11 cellular contexts compared by ENCODE assay signal in the genomic region with DNA sequence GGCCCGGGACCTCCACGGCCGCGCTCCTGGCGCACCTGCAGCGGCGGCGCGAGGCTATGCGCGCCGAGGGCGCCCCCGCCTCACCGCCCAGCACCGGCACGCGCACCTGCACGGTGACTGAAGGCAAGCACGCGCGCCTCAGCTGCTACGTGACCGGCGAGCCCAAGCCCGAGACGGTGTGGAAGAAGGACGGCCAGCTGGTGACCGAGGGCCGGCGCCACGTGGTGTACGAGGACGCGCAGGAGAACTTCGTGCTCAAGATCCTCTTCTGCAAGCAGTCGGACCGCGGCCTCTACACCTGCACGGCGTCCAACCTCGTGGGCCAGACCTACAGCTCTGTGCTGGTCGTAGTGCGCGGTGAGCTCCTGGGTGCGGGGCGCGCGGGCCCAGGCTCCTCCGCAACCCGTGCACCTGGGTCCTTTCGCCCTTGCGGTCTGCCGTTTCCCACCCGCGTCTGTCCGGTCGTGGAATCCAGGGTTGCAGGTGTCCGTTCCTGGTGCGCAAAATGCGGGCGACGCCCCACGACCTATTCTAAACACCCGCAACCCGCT. TPM values are rescaled to one million over a fixed set of nuclear protein-coding genes. Genes with fewer than 3 reads are reported as not detected.
A peak's percentile ranks its signal among the peaks of the same experiment; 100 is the strongest.
DNase-seq lines count a peak whose midpoint lies in the region; ATAC-seq, FAIRE-seq and TF ChIP-seq lines count a peak whose summit lies in the region.
"Had no signal": no experiment of that assay in that cellular context is flagged by ENCODE, and none has a peak within 500 bp of the region (broad histone marks: within the 10 kb centered on the region; RNA-seq: fewer than 3 reads in every experiment).

No MANE protein-coding gene starts in this region.

- no peak for ATAC-seq in activated T-cell treated with anti-CD3 and anti-CD28 coated beads, Interleukin-2, amount 50 U/mL, for 72 hours (replicated peaks in 1 of 2)
- ATAC-seq in GM12878, result no peak
- ATAC-seq in lower lobe of right lung, result no peak
- no peak for ATAC-seq in GM18505 (IDR thresholded peaks at IDR 0.05; ENCODE audit: unreplicated experiment)

- H3K4me2 ChIP-seq in GM12878 (ENCODE audit: control insufficient read depth, insufficient read depth), result 0 out of 2 replicates have a peak overlapping the region, but pooled peaks have one; percentile 25

- TF ChIP-seq CTCF in GM12878 (IDR thresholded peaks at IDR 0.05 in 2 of 3, conservative IDR thresholded peaks at IDR 0.05 in 1 of 3; ENCODE audit: control insufficient read depth in 2 of 3, extremely low read depth in 1 of 3, insufficient read depth in 1 of 3, low read depth in 3 of 3, low read length in 3 of 3) (no peak), lower lobe of right lung (IDR thresholded peaks at IDR 0.05) (no peak)

- no peaks in the 10 kb centered on the region for H3K36me3 Mint-ChIP-seq in activated T-cell treated with anti-CD3 and anti-CD28 coated beads, Interleukin-2, amount 50 U/mL, for 72 hours (ENCODE audit: insufficient read depth in 2 of 2)
- H3K36me3 Mint-ChIP-seq: activated naive CD4-positive, alpha-beta T cell treated with anti-CD3 and anti-CD28 coated beads, Interleukin-2, amount 50 U/mL, for 24 hours had no signal

- CTCF ChIA-PET in GM12878 (lab: Yijun Ruan, JAX), result interaction anchor here (0.8 kb wide), 1 partner anchor 40 kb away, joined by 3 read pairs; no protein-coding TSS in a partner anchor

- H3K27ac ChIP-seq in GM12878 (ENCODE audit: control insufficient read depth, insufficient read depth) (no peak overlapping the region), lower lobe of right lung (no peak overlapping the region), thymus (ENCODE audit: low read depth) (no peak overlapping the region)

- SMC1A ChIA-PET in GM12878 (lab: Charles Lee; ENCODE audit: uncharacterized antibody, unreplicated experiment), result no interaction called here

- H3K9me3 Mint-ChIP-seq in activated T-cell treated with anti-CD3 and anti-CD28 coated beads, Interleukin-2, amount 50 U/mL, for 72 hours, result no peaks in the 10 kb centered on the region
- H3K9me3 Mint-ChIP-seq: activated naive CD4-positive, alpha-beta T cell treated with anti-CD3 and anti-CD28 coated beads, Interleukin-2, amount 50 U/mL, for 24 hours; neural crest cell had no signal

- no peak for TF ChIP-seq POLR2A in GM12878 (IDR thresholded peaks at IDR 0.05; ENCODE audit: low read depth, low read length)
- no peak for TF ChIP-seq POLR2A in GM18505 (IDR thresholded peaks at IDR 0.05; ENCODE audit: borderline replicate concordance, extremely low read depth, insufficient read depth, insufficient read length)

- in situ Hi-C loops in GM12878 (cut with MboI), result no loop called here

- H3K27me3 Mint-ChIP-seq in activated T-cell treated with anti-CD3 and anti-CD28 coated beads, Interleukin-2, amount 50 U/mL, for 72 hours (ENCODE audit: low read depth), result no peaks in the 10 kb centered on the region
- H3K27me3 Mint-ChIP-seq: activated naive CD4-positive, alpha-beta T cell treated with anti-CD3 and anti-CD28 coated beads, Interleukin-2, amount 50 U/mL, for 24 hours had no signal

- no peaks in the 10 kb centered on the region; the same call in 2 of the 3 replicates for H3K9me3 ChIP-seq in GM12878 (replicated peaks; ENCODE audit: control insufficient read depth, insufficient read depth, low read length)
- H3K9me3 ChIP-seq in lower lobe of right lung, result no peaks in the 10 kb centered on the region
- no peaks in the 10 kb centered on the region for H3K9me3 ChIP-seq in thymus (ENCODE audit: control insufficient read depth)
- H3K9me3 ChIP-seq: BE2C had no signal

- no TSS peak for BruUV-seq in GM12878 (replicated peaks; lab: Mats Ljungman, UMichigan)

- H4K20me1 ChIP-seq in GM12878 (ENCODE audit: control insufficient read depth, insufficient read depth), result no peaks in the 10 kb centered on the region

- H3K27me3 ChIP-seq in GM12878 (replicated peaks in 1 of 2; ENCODE audit: control insufficient read depth in 2 of 2, insufficient read depth in 2 of 2, low read length in 1 of 2) (no peaks in the 10 kb centered on the region), lower lobe of right lung (ENCODE audit: low read depth) (peaks cover 13% of the 10 kb centered on the region), thymus (ENCODE audit: control insufficient read depth, insufficient read depth) (no peaks in the 10 kb centered on the region)
- H3K27me3 ChIP-seq: BE2C had no signal

- no peak overlapping the region for H2AFZ ChIP-seq in GM12878 (ENCODE audit: control insufficient read depth, low read depth, low read length)

- H3K4me1 Mint-ChIP-seq in activated T-cell treated with anti-CD3 and anti-CD28 coated beads, Interleukin-2, amount 50 U/mL, for 72 hours (ENCODE audit: low read depth), result no peaks in the 10 kb centered on the region

- no peak overlapping the region for H3K9ac ChIP-seq in GM12878 (ENCODE audit: control insufficient read depth, insufficient read depth, low read length)

- TF ChIP-seq RAD21 in GM12878 (IDR thresholded peaks at IDR 0.05; ENCODE audit: insufficient read depth, low read depth, low read length), result no peak

- no peaks in the 10 kb centered on the region for H3K79me2 ChIP-seq in GM12878 (ENCODE audit: control insufficient read depth, insufficient read depth, low read length)

- TF ChIP-seq EP300 in GM12878 (IDR thresholded peaks at IDR 0.05; ENCODE audit: borderline replicate concordance in 1 of 2, control insufficient read depth in 1 of 2, low read depth in 2 of 2, low read length in 2 of 2), result no peak

- DNase-seq in activated T-cell treated with anti-CD3 and anti-CD28 coated beads, Interleukin-2, amount 50 U/mL, for 72 hours, result no peak
- DNase-seq in activated T-cell treated with anti-CD3 and anti-CD28 coated beads, Interleukin-2, amount 50 U/mL, for 48 hours, result no peak
- DNase-seq in GM12878 (ENCODE audit: low read depth, low spot score) (no peak), lower lobe of right lung (peak; percentile 51), posterior vena cava (ENCODE audit: low spot score) (no peak), hippocampal formation (lab: John Stamatoyannopoulos, UW) (no peak)

- 97% methylated on average over 42 of the region's 66 CpGs for WGBS in GM12878 (ENCODE audit: insufficient coverage, insufficient replicate concordance, low lambda C conversion rate, missing lambda C conversion rate)
- WGBS in thymus, result 41% methylated on average over 66 of the region's 66 CpGs

- H3K4me3 ChIP-seq in GM12878 (no peak overlapping the region), lower lobe of right lung (peak overlapping the region; percentile 67), thymus (ENCODE audit: low read length) (peak overlapping the region; percentile 75)

- H3K27ac Mint-ChIP-seq in activated T-cell treated with anti-CD3 and anti-CD28 coated beads, Interleukin-2, amount 50 U/mL, for 72 hours, result no peak overlapping the region
- H3K27ac Mint-ChIP-seq: activated naive CD4-positive, alpha-beta T cell treated with anti-CD3 and anti-CD28 coated beads, Interleukin-2, amount 50 U/mL, for 24 hours had no signal

- no peak for FAIRE-seq in GM12878 (lab: Jason Lieb, UNC)

- no peaks in the 10 kb centered on the region for H3K4me1 ChIP-seq in GM12878 (ENCODE audit: control insufficient read depth, insufficient read depth, low read length)
- H3K4me1 ChIP-seq in lower lobe of right lung, result peaks cover 8% of the 10 kb centered on the region
- peaks cover 9% of the 10 kb centered on the region for H3K4me1 ChIP-seq in thymus (ENCODE audit: control insufficient read depth, insufficient read depth, low read length)

- no peaks in the 10 kb centered on the region for H3K36me3 ChIP-seq in GM12878 (ENCODE audit: control insufficient read depth in 2 of 2, insufficient read depth in 2 of 2, low read length in 1 of 2)
- H3K36me3 ChIP-seq in lower lobe of right lung, result peaks cover 5% of the 10 kb centered on the region
- peaks cover 24% of the 10 kb centered on the region for H3K36me3 ChIP-seq in thymus (ENCODE audit: control insufficient read depth, insufficient read depth)
- H3K36me3 ChIP-seq: BE2C had no signal

- RAD21 ChIA-PET in GM12878 (lab: Charles Lee; ENCODE audit: unreplicated experiment), result no interaction called here

- intact Hi-C loops in GM12878 (cut with micrococcal nuclease; ENCODE audit: unreplicated experiment) (loop anchor here (5.0 to 10.0 kb wide), 2 partner anchors 72 to 305 kb away; no protein-coding TSS in a partner anchor), lower lobe of right lung (cut with DNase I) (no loop called here), posterior vena cava (cut with DNase I) (no loop called here)

- POLR2A ChIA-PET in GM12878 (lab: Charles Lee), result no interaction called here

- H3K4me3 Mint-ChIP-seq in activated T-cell treated with anti-CD3 and anti-CD28 coated beads, Interleukin-2, amount 50 U/mL, for 72 hours, result peak overlapping the region; percentile 39 to 90

RNA-seq across cellular contexts. Expression of a gene that starts 4.6 kb away (rescaled TPM):
- 10 to 100 TPM; 25.0 to 27.7 TPM for total RNA-seq in activated T-cell treated with anti-CD3 and anti-CD28 coated beads, Interleukin-2, amount 50 U/mL, for 72 hours
- 4.8 and 6.7 TPM in 2 replicates for total RNA-seq in GM12878 (2013; cell fraction: nucleolus; rRNA removed)
- 0.11 and 0.34 TPM in 2 replicates for total RNA-seq in GM12878 (2014; rRNA removed)
- 0.04 and 0.05 TPM in 2 replicates for total RNA-seq in GM12878 (2014; rRNA removed; fragmentation: Illumina TruSeq; extraction: Trizol)
- 0.11 and 0.36 TPM in 2 replicates for total RNA-seq in GM12878 (2021)
- 0.04 TPM for polyA plus RNA-seq in GM12878 (2011; ENCODE audit: low read depth)
- polyA plus RNA-seq in GM12878 (2011; rRNA removed), result 0.07 and 0.18 TPM in 2 replicates
- 0.48 and 0.49 TPM in 2 replicates for polyA plus RNA-seq in GM12878 (2011; cell fraction: cytosol; rRNA removed)
- 1.3 and 2.0 TPM in 2 replicates for polyA plus RNA-seq in GM12878 (2011; cell fraction: nucleus; rRNA removed)
- polyA plus RNA-seq in GM12878 (2012), result 0.18 and 1.00 TPM in 2 replicates
- polyA plus RNA-seq in GM12878 (2014; fragmentation: Illumina TruSeq; extraction: Trizol), result 0.03 TPM in 1 of 2 replicates, not detected in the other
- not detected for polyA plus RNA-seq in GM12878 (2014; fragmentation: Nextera tagmentation; extraction: Ambion mirVana)
- 0.01 and 0.30 TPM in 2 replicates for polyA plus RNA-seq in GM12878 (2014; rRNA removed)
- polyA plus RNA-seq in GM12878 (2016; fragmentation: Nextera tagmentation; extraction: Ambion mirVana), result under 1 TPM; 0.06 to 0.09 TPM
- polyA minus RNA-seq in GM12878 (2011; rRNA and poly(A)+ RNA removed), result 0.37 and 0.93 TPM in 2 replicates
- 0.21 and 0.27 TPM in 2 replicates for polyA minus RNA-seq in GM12878 (2011; cell fraction: cytosol; rRNA and poly(A)+ RNA removed)
- polyA minus RNA-seq in GM12878 (2011; cell fraction: nucleus; rRNA and poly(A)+ RNA removed), result 0.48 and 0.86 TPM in 2 replicates
- 35.6 TPM for total RNA-seq in lower lobe of right lung
- 75.9 TPM for polyA plus RNA-seq in thymus
- total RNA-seq in posterior vena cava, result 1 to 10 TPM; 3.5 to 6.3 TPM

RNA-seq across cellular contexts. Expression of a gene that starts 46.9 kb away (rescaled TPM):
- total RNA-seq in activated T-cell treated with anti-CD3 and anti-CD28 coated beads, Interleukin-2, amount 50 U/mL, for 72 hours, result 1 to 10 TPM; 9.1 TPM
- total RNA-seq in GM12878 (2013; cell fraction: nucleolus; rRNA removed), result 3.6 and 5.1 TPM in 2 replicates
- total RNA-seq in GM12878 (2014; rRNA removed), result 6.0 and 6.9 TPM in 2 replicates
- 1.3 and 1.5 TPM in 2 replicates for total RNA-seq in GM12878 (2014; rRNA removed; fragmentation: Illumina TruSeq; extraction: Trizol)
- 6.9 and 8.5 TPM in 2 replicates for total RNA-seq in GM12878 (2021)
- 2.1 TPM for polyA plus RNA-seq in GM12878 (2011; ENCODE audit: low read depth)
- 1.4 and 2.9 TPM in 2 replicates for polyA plus RNA-seq in GM12878 (2011; rRNA removed)
- polyA plus RNA-seq in GM12878 (2011; cell fraction: cytosol; rRNA removed), result 3.5 and 8.3 TPM in 2 replicates
- 5.4 and 7.1 TPM in 2 replicates for polyA plus RNA-seq in GM12878 (2011; cell fraction: nucleus; rRNA removed)
- polyA plus RNA-seq in GM12878 (2012), result 2.0 and 3.3 TPM in 2 replicates
- 1.2 and 1.3 TPM in 2 replicates for polyA plus RNA-seq in GM12878 (2014; fragmentation: Illumina TruSeq; extraction: Trizol)
- polyA plus RNA-seq in GM12878 (2014; fragmentation: Nextera tagmentation; extraction: Ambion mirVana), result under 1 TPM; 0.51 to 0.60 TPM
- polyA plus RNA-seq in GM12878 (2014; rRNA removed), result 4.6 and 6.7 TPM in 2 replicates
- polyA plus RNA-seq in GM12878 (2016; fragmentation: Nextera tagmentation; extraction: Ambion mirVana), result 1 to 10 TPM; 6.0 to 8.6 TPM
- polyA minus RNA-seq in GM12878 (2011; rRNA and poly(A)+ RNA removed), result 2.0 and 5.2 TPM in 2 replicates
- polyA minus RNA-seq in GM12878 (2011; cell fraction: cytosol; rRNA and poly(A)+ RNA removed), result 0.83 and 2.3 TPM in 2 replicates
- 1.8 and 3.3 TPM in 2 replicates for polyA minus RNA-seq in GM12878 (2011; cell fraction: nucleus; rRNA and poly(A)+ RNA removed)
- total RNA-seq in lower lobe of right lung, result 10.7 TPM
- 1.7 TPM for polyA plus RNA-seq in thymus
- total RNA-seq in posterior vena cava, result 1 to 10 TPM; 7.4 to 7.8 TPM
